ENCODE assay signal across 10 cellular contexts in genomic region chr3:190048831-190049541, GRCh38.
A peak's percentile ranks its signal among the peaks of the same experiment; 100 is the strongest.
DNase-seq lines count a peak whose midpoint lies in the region; ATAC-seq and TF ChIP-seq lines count a peak whose summit lies in the region.
"Had no signal": no experiment of that assay in that cellular context is flagged by ENCODE, and none has a peak within 500 bp of the region (broad histone marks: within the 10 kb centered on the region; RNA-seq: fewer than 3 reads in every experiment).

No MANE protein-coding gene starts in this region.

- no peaks in the 10 kb centered on the region for H3K4me1 ChIP-seq in NT2/D1 (ENCODE audit: insufficient read depth, insufficient read length)
- H3K4me1 ChIP-seq in osteoblast (ENCODE audit: insufficient read depth, low read length) = peaks cover 18% of the 10 kb centered on the region
- no peaks in the 10 kb centered on the region for H3K4me1 ChIP-seq in effector memory CD4-positive, alpha-beta T cell (ENCODE audit: control insufficient read depth, insufficient read depth, low read length, poor library complexity, severe bottlenecking)

- no peaks in the 10 kb centered on the region for H3K79me2 ChIP-seq in osteoblast (ENCODE audit: insufficient read depth, low read length)

- peak overlapping the region; percentile 37 for H3K9ac ChIP-seq in NT2/D1 (ENCODE audit: insufficient read length, low read depth)

- TF ChIP-seq CTCF in epithelial cell of esophagus (IDR thresholded peaks at IDR 0.05; ENCODE audit: insufficient read depth, low read depth, low read length, missing control alignments) (no peak), osteoblast (IDR thresholded peaks at IDR 0.05; ENCODE audit: extremely low read depth, low read depth, low read length) (no peak)

- DNase-seq in GM04503 (ENCODE audit: low read depth) (peak; percentile 48), NT2/D1 (ENCODE audit: low read depth, low spot score) (no peak), epithelial cell of esophagus (ENCODE audit: low read depth) (peak; percentile 61), osteoblast (ENCODE audit: insufficient read length, low spot score, missing footprints) (peak; percentile 56), foreskin melanocyte (no peak)
- DNase-seq in effector memory CD4-positive, alpha-beta T cell = no peak
- DNase-seq: Peyer's patch had no signal

- ATAC-seq in HG03469 (IDR thresholded peaks at IDR 0.05; ENCODE audit: unreplicated experiment) (no peak), HG03432 (IDR thresholded peaks at IDR 0.05; ENCODE audit: unreplicated experiment) (no peak)

- H3K27me3 ChIP-seq in NT2/D1 (ENCODE audit: insufficient read depth, insufficient read length) = no peaks in the 10 kb centered on the region
- H3K27me3 ChIP-seq in osteoblast (ENCODE audit: insufficient read depth, low read length) = no peaks in the 10 kb centered on the region
- no peaks in the 10 kb centered on the region for H3K27me3 ChIP-seq in effector memory CD4-positive, alpha-beta T cell (replicated peaks; ENCODE audit: control insufficient read depth, insufficient read depth, low read length, poor library complexity, severe bottlenecking)
- H3K27me3 ChIP-seq: Peyer's patch, tibial nerve had no signal

- peak overlapping the region; percentile 55 for H3K27ac ChIP-seq in osteoblast (ENCODE audit: low read depth, low read length)
- no peak overlapping the region for H3K27ac ChIP-seq in effector memory CD4-positive, alpha-beta T cell (ENCODE audit: insufficient read depth, low read length, poor library complexity, severe bottlenecking)
- H3K27ac ChIP-seq: Peyer's patch had no signal

- peak overlapping the region; percentile 81 for H3K4me2 ChIP-seq in osteoblast (ENCODE audit: insufficient read depth, low read length)

- no peaks in the 10 kb centered on the region for H3K9me3 ChIP-seq in NT2/D1 (ENCODE audit: insufficient read depth, low read length)
- H3K9me3 ChIP-seq in osteoblast (ENCODE audit: low read depth, low read length) = no peaks in the 10 kb centered on the region
- no peaks in the 10 kb centered on the region for H3K9me3 ChIP-seq in effector memory CD4-positive, alpha-beta T cell (ENCODE audit: control insufficient read depth, low read length)
- H3K9me3 ChIP-seq: Peyer's patch, tibial nerve had no signal

- H3K4me3 ChIP-seq in NT2/D1 (ENCODE audit: insufficient read length, low read depth) (no peak overlapping the region), epithelial cell of esophagus (ENCODE audit: low read length) (no peak overlapping the region), osteoblast (ENCODE audit: insufficient read depth, low read length) (peak overlapping the region; percentile 63)
- H3K4me3 ChIP-seq in effector memory CD4-positive, alpha-beta T cell (ENCODE audit: insufficient read depth, low read depth, low read length, poor library complexity, severe bottlenecking) = no peak overlapping the region
- H3K4me3 ChIP-seq: Peyer's patch, tibial nerve had no signal

- peak overlapping the region; percentile 30 for H2AFZ ChIP-seq in osteoblast (ENCODE audit: low read length)

- no peaks in the 10 kb centered on the region for H4K20me1 ChIP-seq in osteoblast (ENCODE audit: insufficient read depth, low read length)

- H3K36me3 ChIP-seq in NT2/D1 (ENCODE audit: insufficient read depth, insufficient read length, low read length) (no peaks in the 10 kb centered on the region), osteoblast (ENCODE audit: insufficient read depth, low read length) (no peaks in the 10 kb centered on the region)
- no peaks in the 10 kb centered on the region for H3K36me3 ChIP-seq in effector memory CD4-positive, alpha-beta T cell (ENCODE audit: control insufficient read depth, insufficient read depth, low read length)
- H3K36me3 ChIP-seq: Peyer's patch, tibial nerve had no signal

Comparison
In these comparisons a context has a peak if more than half of its experiments do, and no peak if none do; other contexts are left out.
1. DNase-seq: peak in GM04503 (single experiment), epithelial cell of esophagus (single experiment) and osteoblast (single experiment); none in NT2/D1 (single experiment), effector memory CD4-positive, alpha-beta T cell (0 of 3) and foreskin melanocyte (single experiment).